ENCODE assay signal across 20 cellular contexts in the genomic region with DNA sequence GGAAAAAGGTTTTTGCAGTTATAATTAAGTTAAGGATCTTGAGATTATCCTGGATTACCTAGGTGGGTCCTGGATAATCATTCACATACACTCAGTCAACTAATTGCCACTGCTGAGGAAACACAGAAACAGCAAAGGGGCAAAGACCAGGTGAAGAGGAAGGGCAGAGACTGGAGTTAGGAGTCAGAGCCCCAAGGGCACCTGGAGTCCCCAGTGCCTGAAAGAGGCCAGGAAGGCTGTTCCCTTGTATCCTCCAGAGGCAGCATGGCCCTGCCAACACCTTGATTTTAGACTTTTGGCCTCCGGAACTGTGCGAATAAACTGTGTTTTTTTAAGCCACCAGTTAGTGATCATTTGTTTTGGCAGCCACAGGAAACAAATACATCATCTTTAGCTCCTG. TPM values are rescaled to one million over a fixed set of nuclear protein-coding genes. Genes with fewer than 3 reads are reported as not detected.
"Had no signal": no experiment of that assay in that cellular context is flagged by ENCODE, and none has a peak within 500 bp of the region (broad histone marks: within the 10 kb centered on the region; RNA-seq: fewer than 3 reads in every experiment).

No MANE protein-coding gene starts in this region.

- H3K36me3 Mint-ChIP-seq: activated naive CD8-positive, alpha-beta T cell had no signal

- H3K9me3 Mint-ChIP-seq: stimulated activated naive CD8-positive, alpha-beta T cell treated with anti-CD3 and anti-CD28 coated beads, Interleukin-15, amount 100 ng/mL, for 72 hours; T-helper 2 cell treated with Interferon-gamma antibody and Interleukin-4, amounts not matched to agents 5 μg/mL and 100 μg/mL, for 36 hours had no signal

- DNase-seq: activated CD4-positive, alpha-beta T cell treated with anti-CD3 and anti-CD28 coated beads, Interleukin-2, amount 50 U/mL, for 48 hours; activated effector memory CD4-positive, alpha-beta T cell treated with anti-CD3 and anti-CD28 coated beads, Interleukin-2, amount 50 U/mL, for 16 hours; activated T-cell treated with anti-CD3 and anti-CD28 coated beads, Interleukin-2, amount 50 U/mL, for 48 hours; central memory CD4-positive, alpha-beta T cell; effector CD4-positive, alpha-beta T cell; glutamatergic neuron; left ventricle myocardium superior; mesendoderm; right cardiac atrium; SW 1271; upper lobe of left lung had no signal

- H3K27ac ChIP-seq: coronary artery, esophagus muscularis mucosa, prostate gland, upper lobe of left lung had no signal

- H3K4me1 ChIP-seq: esophagus muscularis mucosa, prostate gland had no signal

- H3K4me3 Mint-ChIP-seq: activated naive CD8-positive, alpha-beta T cell; brain; neural crest cell had no signal

- H3K9me3 ChIP-seq: esophagus muscularis mucosa, prostate gland, upper lobe of left lung had no signal

- H3K27me3 Mint-ChIP-seq: brain; stimulated activated naive CD8-positive, alpha-beta T cell treated with anti-CD3 and anti-CD28 coated beads, Interleukin-15, amount 100 ng/mL, for 72 hours had no signal

- H3K27ac Mint-ChIP-seq: activated naive CD8-positive, alpha-beta T cell; brain; T-helper 2 cell treated with Interferon-gamma antibody and Interleukin-4, amounts not matched to agents 5 μg/mL and 100 μg/mL, for 36 hours had no signal

- H3K36me3 ChIP-seq: esophagus muscularis mucosa, prostate gland, upper lobe of left lung had no signal

- H3K4me3 ChIP-seq: coronary artery, esophagus muscularis mucosa, prostate gland had no signal

- H3K27me3 ChIP-seq: esophagus muscularis mucosa, upper lobe of left lung had no signal

- H3K4me1 Mint-ChIP-seq: brain had no signal

RNA-seq across cellular contexts. Expression of a gene that starts 24.6 kb away (rescaled TPM):
- total RNA-seq: myocyte, neural crest cell had no signal
